In the genomic region with DNA sequence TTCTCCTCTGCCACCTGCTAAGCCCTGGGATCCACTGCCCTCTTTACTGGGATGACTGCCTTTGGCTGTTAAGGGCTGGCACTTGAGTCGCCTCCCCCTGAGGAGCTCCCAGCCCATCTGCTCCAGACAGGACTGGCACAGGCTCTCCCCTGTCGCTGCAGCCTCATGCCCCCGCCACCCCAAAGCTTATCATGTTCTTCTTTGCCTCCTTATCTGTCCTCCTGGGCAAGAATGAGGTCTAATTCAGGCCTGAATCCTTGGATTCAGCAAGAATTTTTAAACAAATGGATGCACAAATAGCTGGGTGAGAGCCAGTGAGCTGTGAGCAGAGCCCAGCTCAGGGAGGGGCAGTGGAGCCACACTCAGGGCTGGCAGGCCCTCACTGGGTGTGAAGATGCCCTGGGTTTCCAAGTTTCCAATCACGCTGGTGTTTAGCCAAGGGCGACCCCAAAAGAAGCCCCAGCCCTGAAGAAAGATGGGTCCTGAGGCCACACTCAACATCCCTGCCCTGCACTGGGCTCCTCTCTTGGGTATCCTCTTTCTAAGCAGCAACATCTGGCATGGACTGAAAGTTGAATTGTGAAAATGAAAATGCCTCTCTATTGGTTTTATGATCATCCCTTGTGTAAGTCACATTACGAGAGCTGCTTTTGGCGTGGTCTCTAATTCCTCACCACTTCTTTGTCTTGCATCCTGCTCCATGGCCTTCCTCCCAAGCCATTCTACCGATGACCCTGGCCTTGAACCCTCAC, we compare ENCODE assay signal across 1 cellular context.
TF ChIP-seq lines count a peak whose summit lies in the region.

No MANE protein-coding gene starts in this region.

TF ChIP-seq in HepG2, 621 proteins besides CTCF, POLR2A, EP300 and RAD21:
- no peak for TF ChIP-seq NFE2 (CRISPR knock-in tag; IDR thresholded peaks at IDR 0.05)
- TF ChIP-seq SNAI1 (CRISPR knock-in tag; IDR thresholded peaks at IDR 0.05; ENCODE audit: borderline replicate concordance) = 0 out of 2 replicates have a peak, but pooled peaks have one; percentile 9
- no peak for TF ChIP-seq MBNL3 (CRISPR knock-in tag; conservative IDR thresholded peaks at IDR 0.05)
